Comparison of ENCODE assay signal across 5 cellular contexts in genomic region chr1:144889450-144890115, GRCh38.
DNase-seq lines count a peak whose midpoint lies in the region; ATAC-seq and TF ChIP-seq lines count a peak whose summit lies in the region.
"Not testable (repeated sequence)": the region's sequence is repeated elsewhere in the genome, so short reads cannot be mapped to it uniquely, and the experiment has no call there.

No MANE protein-coding gene starts in this region.

- not testable (repeated sequence) for H3K4me3 ChIP-seq in RWPE2 (ENCODE audit: severe bottlenecking)

- H3K4me1 Mint-ChIP-seq in activated CD8-positive, alpha-beta T cell treated with anti-CD3 and anti-CD28 coated beads for 36 hours (ENCODE audit: low read depth); activated T-helper 17 cell treated with anti-CD3 and anti-CD28 coated beads, Interleukin-2, amount 50 U/mL, for 72 hours; natural killer cell treated with Interleukin-12 subunit alpha and Interleukin-12 subunit beta and Interleukin-15 and Interleukin-18, amount 100 ng/mL, for 72 hours (ENCODE audit: low read depth in 2 of 2): not testable (repeated sequence)

- POLR2A ChIA-PET in activated CD8-positive, alpha-beta T cell treated with anti-CD3 and anti-CD28 coated beads for 36 hours (lab: Charles Lee): not testable (repeated sequence)

- not testable (repeated sequence) for TF ChIP-seq CTCF in RWPE2 (IDR thresholded peaks at IDR 0.05; ENCODE audit: poor library complexity, severe bottlenecking); activated CD8-positive, alpha-beta T cell treated with anti-CD3 and anti-CD28 coated beads for 36 hours (IDR thresholded peaks at IDR 0.05)

- not testable (repeated sequence) for H3K27me3 Mint-ChIP-seq in activated CD8-positive, alpha-beta T cell treated with anti-CD3 and anti-CD28 coated beads for 36 hours; activated T-helper 17 cell treated with anti-CD3 and anti-CD28 coated beads, Interleukin-2, amount 50 U/mL, for 72 hours; natural killer cell treated with Interleukin-12 subunit alpha and Interleukin-12 subunit beta and Interleukin-15 and Interleukin-18, amount 100 ng/mL, for 72 hours

- H3K36me3 Mint-ChIP-seq in activated CD8-positive, alpha-beta T cell treated with anti-CD3 and anti-CD28 coated beads for 36 hours (ENCODE audit: low read depth); activated T-helper 17 cell treated with anti-CD3 and anti-CD28 coated beads, Interleukin-2, amount 50 U/mL, for 72 hours (ENCODE audit: low read depth); natural killer cell treated with Interleukin-12 subunit alpha and Interleukin-12 subunit beta and Interleukin-15 and Interleukin-18, amount 100 ng/mL, for 72 hours: not testable (repeated sequence)

- peak; percentile 21; the same call in 1 of the 3 replicates for ATAC-seq in RWPE2 (ENCODE audit: low read depth)
- peak; percentile 55 for ATAC-seq in activated CD8-positive, alpha-beta T cell treated with anti-CD3 and anti-CD28 coated beads for 36 hours
- peak; percentile 50 for ATAC-seq in activated T-helper 17 cell treated with anti-CD3 and anti-CD28 coated beads, Interleukin-2, amount 50 U/mL, for 72 hours (replicated peaks)
- peak; percentile 53 to 83 for ATAC-seq in natural killer cell treated with Interleukin-12 subunit alpha and Interleukin-12 subunit beta and Interleukin-15 and Interleukin-18, amount 100 ng/mL, for 72 hours
- peak; percentile 43 for ATAC-seq in stimulated activated naive CD8-positive, alpha-beta T cell treated with anti-CD3 and anti-CD28 coated beads, Interleukin-15, Interleukin-2, amounts not matched to agents 100 U/mL and 50 U/mL, for 24 hours

- H3K36me3 ChIP-seq in RWPE2 (ENCODE audit: low read depth): not testable (repeated sequence)

- CTCF ChIA-PET in activated CD8-positive, alpha-beta T cell treated with anti-CD3 and anti-CD28 coated beads for 36 hours (lab: Charles Lee): not testable (repeated sequence)

- not testable (repeated sequence) for H3K4me1 ChIP-seq in RWPE2 (ENCODE audit: insufficient read depth, poor library complexity, severe bottlenecking)

- not testable (repeated sequence) for H3K9me3 ChIP-seq in RWPE2 (ENCODE audit: severe bottlenecking)

- H3K4me3 Mint-ChIP-seq in activated CD8-positive, alpha-beta T cell treated with anti-CD3 and anti-CD28 coated beads for 36 hours; activated T-helper 17 cell treated with anti-CD3 and anti-CD28 coated beads, Interleukin-2, amount 50 U/mL, for 72 hours; natural killer cell treated with Interleukin-12 subunit alpha and Interleukin-12 subunit beta and Interleukin-15 and Interleukin-18, amount 100 ng/mL, for 72 hours: not testable (repeated sequence)

- H3K27ac ChIP-seq in RWPE2 (ENCODE audit: poor library complexity, severe bottlenecking): not testable (repeated sequence)

- DNase-seq in RWPE2 (ENCODE audit: low spot score); activated CD8-positive, alpha-beta T cell treated with anti-CD3 and anti-CD28 coated beads for 36 hours; natural killer cell treated with Interleukin-12 subunit alpha and Interleukin-12 subunit beta and Interleukin-15 and Interleukin-18, amount 100 ng/mL, for 72 hours (ENCODE audit: low spot score); stimulated activated naive CD8-positive, alpha-beta T cell treated with anti-CD3 and anti-CD28 coated beads, Interleukin-15, Interleukin-2, amounts not matched to agents 100 U/mL and 50 U/mL, for 24 hours: not testable (repeated sequence)

- not testable (repeated sequence) for H3K27me3 ChIP-seq in RWPE2 (ENCODE audit: insufficient read depth, poor library complexity, severe bottlenecking)

- intact Hi-C loops in activated CD8-positive, alpha-beta T cell treated with anti-CD3 and anti-CD28 coated beads for 36 hours (cut with micrococcal nuclease): not testable (repeated sequence)

- not testable (repeated sequence) for H3K27ac Mint-ChIP-seq in activated CD8-positive, alpha-beta T cell treated with anti-CD3 and anti-CD28 coated beads for 36 hours; activated T-helper 17 cell treated with anti-CD3 and anti-CD28 coated beads, Interleukin-2, amount 50 U/mL, for 72 hours; natural killer cell treated with Interleukin-12 subunit alpha and Interleukin-12 subunit beta and Interleukin-15 and Interleukin-18, amount 100 ng/mL, for 72 hours

- H3K9me3 Mint-ChIP-seq in activated CD8-positive, alpha-beta T cell treated with anti-CD3 and anti-CD28 coated beads for 36 hours; activated T-helper 17 cell treated with anti-CD3 and anti-CD28 coated beads, Interleukin-2, amount 50 U/mL, for 72 hours; natural killer cell treated with Interleukin-12 subunit alpha and Interleukin-12 subunit beta and Interleukin-15 and Interleukin-18, amount 100 ng/mL, for 72 hours: not testable (repeated sequence)
